In genomic region chr3:194715022-194715800, GRCh38 we compare ENCODE assay signal across 12 cellular contexts. TPM values are rescaled to one million over a fixed set of nuclear protein-coding genes. Genes with fewer than 3 reads are reported as not detected.
A peak's percentile ranks its signal among the peaks of the same experiment; 100 is the strongest.
DNase-seq lines count a peak whose midpoint lies in the region; ATAC-seq and TF ChIP-seq lines count a peak whose summit lies in the region.
"Had no signal": no experiment of that assay in that cellular context is flagged by ENCODE, and none has a peak within 500 bp of the region (broad histone marks: within the 10 kb centered on the region; RNA-seq: fewer than 3 reads in every experiment).

No MANE protein-coding gene starts in this region.

- BruUV-seq in mammary epithelial cell (replicated peaks; lab: Mats Ljungman, UMichigan) = no TSS peak

- WGBS in mammary epithelial cell (ENCODE audit: low coverage, missing lambda C conversion rate) = 59% methylated on average over 8 of the region's 8 CpGs

- H4K20me1 ChIP-seq in mammary epithelial cell (ENCODE audit: insufficient read depth, low read length) = no peaks in the 10 kb centered on the region

- H3K4me3 Mint-ChIP-seq in natural killer cell (peak overlapping the region; percentile 86), type B pancreatic cell (no peak overlapping the region)

- TF ChIP-seq CTCF in mammary epithelial cell (conservative IDR thresholded peaks at IDR 0.05 in 1 of 2, IDR thresholded peaks at IDR 0.05 in 1 of 2; ENCODE audit: extremely low read depth in 1 of 2, insufficient read depth in 1 of 2, low read depth in 1 of 2, low read length in 2 of 2) (no peak), natural killer cell (IDR thresholded peaks at IDR 0.05) (no peak), type B pancreatic cell (conservative IDR thresholded peaks at IDR 0.05) (no peak)

- intact Hi-C loops in mammary epithelial cell (cut with micrococcal nuclease) = no loop called here
- intact Hi-C loops in natural killer cell (cut with micrococcal nuclease) = loop anchor here (1.0 kb wide), 2 partner anchors 27 to 54 kb away; no protein-coding TSS in a partner anchor

- H3K9me3 Mint-ChIP-seq in natural killer cell (no peaks in the 10 kb centered on the region), type B pancreatic cell (no peaks in the 10 kb centered on the region)

- in situ Hi-C loops in mammary epithelial cell (cut with MboI; ENCODE audit: low sequenced_read_pairs in 2 of 2) = no loop called here

- no peak overlapping the region for H3K4me3 ChIP-seq in mammary epithelial cell (replicated peaks in 1 of 3; ENCODE audit: insufficient read depth in 1 of 3, low read depth in 2 of 3, low read length in 3 of 3)
- H3K4me3 ChIP-seq: ascending aorta, sigmoid colon, SK-N-MC had no signal

- no peaks in the 10 kb centered on the region for H3K36me3 ChIP-seq in mammary epithelial cell (ENCODE audit: insufficient read depth, low read length)
- H3K36me3 ChIP-seq: ascending aorta, sigmoid colon had no signal

- peak; percentile 88 to 98 (median 89) for ATAC-seq in natural killer cell

- no peaks in the 10 kb centered on the region for H3K27me3 Mint-ChIP-seq in natural killer cell (ENCODE audit: low read depth in 2 of 2)
- H3K27me3 Mint-ChIP-seq in type B pancreatic cell = peaks cover 14% of the 10 kb centered on the region

- no peak overlapping the region for H2AFZ ChIP-seq in mammary epithelial cell (ENCODE audit: low read depth, low read length)

- H3K4me1 Mint-ChIP-seq in natural killer cell (peaks cover 24 to 29% of the 10 kb centered on the region in 2 donors), type B pancreatic cell (ENCODE audit: unreplicated experiment) (peaks cover 15% of the 10 kb centered on the region)

- peak; percentile 66 for DNase-seq in Daoy (ENCODE audit: low read depth)
- peak; percentile 41 for DNase-seq in NCI-H774 (lab: John Stamatoyannopoulos, UW)
- DNase-seq in mammary epithelial cell = peak; percentile 79
- DNase-seq in natural killer cell = peak; percentile 37
- no peak for DNase-seq in H4 (ENCODE audit: low spot score)
- DNase-seq in type B pancreatic cell (ENCODE audit: extremely low spot score, unreplicated experiment) = no peak
- DNase-seq in HuH-7 (ENCODE audit: low spot score) = no peak
- DNase-seq: activated T-cell treated with anti-CD3 and anti-CD28 coated beads, Interleukin-2, amount 50 U/mL, for 1 hour; GDM1; sigmoid colon had no signal

- H3K4me1 ChIP-seq in mammary epithelial cell (ENCODE audit: insufficient read depth, low read length) = peaks cover 2% of the 10 kb centered on the region
- H3K4me1 ChIP-seq: ascending aorta, sigmoid colon had no signal

- H3K9ac ChIP-seq in mammary epithelial cell (ENCODE audit: insufficient read depth, low read length) = no peak overlapping the region

- H3K79me2 ChIP-seq in mammary epithelial cell (ENCODE audit: insufficient read depth, low read length) = no peaks in the 10 kb centered on the region

- CTCF ChIA-PET in mammary epithelial cell (lab: Charles Lee; ENCODE audit: low non-redundant PET) = no interaction called here

- dilution Hi-C loops in mammary epithelial cell (cut with HindIII; ENCODE audit: low sequenced_read_pairs) = no loop called here

- H3K27me3 ChIP-seq in mammary epithelial cell (ENCODE audit: insufficient read depth, low read length) = no peaks in the 10 kb centered on the region
- H3K27me3 ChIP-seq: ascending aorta, sigmoid colon had no signal

- H3K27ac ChIP-seq in mammary epithelial cell (ENCODE audit: insufficient read depth, low read depth, low read length) = no peak overlapping the region
- H3K27ac ChIP-seq: ascending aorta, sigmoid colon, SK-N-MC had no signal

- H3K9me3 ChIP-seq in mammary epithelial cell (replicated peaks; ENCODE audit: insufficient read depth, low read length) = no peaks in the 10 kb centered on the region
- H3K9me3 ChIP-seq: ascending aorta had no signal

- H3K27ac Mint-ChIP-seq in natural killer cell = peak overlapping the region; percentile 91 to 92
- no peak overlapping the region for H3K27ac Mint-ChIP-seq in type B pancreatic cell

- no peak overlapping the region for H3K4me2 ChIP-seq in mammary epithelial cell (ENCODE audit: insufficient read depth, low read depth, low read length)

- H3K36me3 Mint-ChIP-seq in natural killer cell (no peaks in the 10 kb centered on the region), type B pancreatic cell (no peaks in the 10 kb centered on the region)

RNA-seq across cellular contexts. Expression of gene FAM43A, which starts 29.5 kb away (rescaled TPM):
- total RNA-seq in Daoy (2014; rRNA removed; shearing (Covaris generic)) = 69.2 and 82.0 TPM in 2 replicates
- 1 to 10 TPM; 1.2 to 3.0 TPM for total RNA-seq in mammary epithelial cell
- 0.36 TPM for polyA plus RNA-seq in mammary epithelial cell
- polyA minus RNA-seq in mammary epithelial cell = not detected
- total RNA-seq in natural killer cell = 10 to 100 TPM; 13.2 to 35.2 (median 21.6) TPM
- total RNA-seq in H4 (2014; rRNA removed; shearing (Covaris generic)) = 4.0 and 4.6 TPM in 2 replicates
- 9.3 and 13.9 TPM in 2 replicates for total RNA-seq in type B pancreatic cell (ENCODE audit: low replicate concordance)

RNA-seq across cellular contexts. Expression of gene LSG1, which starts 43.2 kb away (rescaled TPM):
- 78.6 and 99.5 TPM in 2 replicates for total RNA-seq in Daoy (2014; rRNA removed; shearing (Covaris generic))
- total RNA-seq in mammary epithelial cell (10 to 100 TPM; 33.5 to 33.8 TPM), natural killer cell (10 to 100 TPM; 56.4 to 67.6 (median 64.9) TPM), type B pancreatic cell (ENCODE audit: low replicate concordance) (43.8 and 45.3 TPM in 2 replicates)
- polyA plus RNA-seq in mammary epithelial cell = 25.9 TPM
- 49.4 TPM for polyA minus RNA-seq in mammary epithelial cell
- 43.5 and 51.6 TPM in 2 replicates for total RNA-seq in H4 (2014; rRNA removed; shearing (Covaris generic))

Comparison
In these comparisons a context has a peak if more than half of its experiments do, and no peak if none do; other contexts are left out.
1. DNase-seq: peak in Daoy (single experiment), NCI-H774 (single experiment), mammary epithelial cell (single experiment) and natural killer cell (single experiment); none in H4 (single experiment), type B pancreatic cell (single experiment) and HuH-7 (single experiment).